9 cellular contexts compared by ENCODE assay signal in the genomic region with DNA sequence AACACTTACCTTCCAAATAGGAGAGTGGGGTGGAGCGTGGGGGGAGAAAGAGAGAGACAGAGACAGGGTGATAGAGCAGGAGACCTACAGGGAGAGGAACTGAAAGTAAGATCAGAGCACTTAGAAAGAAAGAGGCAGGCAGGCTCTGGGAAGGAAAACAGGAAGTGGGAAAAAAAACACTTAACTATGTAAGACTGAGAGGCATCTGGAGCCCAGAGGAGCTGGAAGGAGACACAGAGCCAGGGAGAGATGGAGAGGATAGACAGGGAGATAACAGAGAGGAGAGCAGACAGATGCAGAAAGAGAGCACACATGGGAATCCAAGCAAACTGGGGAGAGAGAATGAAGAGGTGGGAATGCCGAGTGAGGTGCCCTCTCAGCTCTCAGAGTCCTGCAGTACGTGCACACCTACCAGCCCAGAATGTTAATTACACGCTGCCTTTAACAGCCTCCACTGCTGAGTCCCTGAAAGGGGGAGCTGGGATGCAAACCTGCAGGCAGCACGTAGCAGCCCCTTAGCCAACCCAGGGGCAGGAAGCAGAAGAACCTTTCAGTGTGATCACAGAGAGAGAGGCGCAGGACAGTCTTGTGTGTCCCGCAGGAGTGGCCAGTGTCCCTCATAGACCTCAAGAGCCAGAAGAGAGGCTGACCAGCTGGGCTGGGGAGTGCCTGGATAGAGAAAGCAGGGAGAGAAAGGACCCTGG.
DNase-seq lines count a peak whose midpoint lies in the region; ATAC-seq and TF ChIP-seq lines count a peak whose summit lies in the region.
"Had no signal": no experiment of that assay in that cellular context is flagged by ENCODE, and none has a peak within 500 bp of the region (broad histone marks: within the 10 kb centered on the region; RNA-seq: fewer than 3 reads in every experiment).

No MANE protein-coding gene starts in this region.

- DNase-seq in AG20443 (ENCODE audit: low spot score): peak; percentile 64
- no peak for DNase-seq in activated naive CD8-positive, alpha-beta T cell treated with anti-CD3 and anti-CD28 coated beads, Interleukin-2, amount 10 ng/mL, durations not matched to agents 7 days and 5 days
- DNase-seq in kidney tubule cell (ENCODE audit: low spot score): peak; percentile 44
- no peak for DNase-seq in uterus
- DNase-seq in HT-29 (ENCODE audit: low spot score): no peak

- no peaks in the 10 kb centered on the region for H3K36me3 ChIP-seq in HUES6 (ENCODE audit: control insufficient read depth, insufficient read depth, low read length)
- no peaks in the 10 kb centered on the region for H3K36me3 ChIP-seq in uterus
- H3K36me3 ChIP-seq: tibial nerve had no signal

- H3K9ac ChIP-seq in HUES6 (ENCODE audit: low read length): peak overlapping the region; percentile 34

- H3K4me1 Mint-ChIP-seq in activated naive CD8-positive, alpha-beta T cell treated with anti-CD3 and anti-CD28 coated beads, Interleukin-2, amount 10 ng/mL, durations not matched to agents 7 days and 5 days: peaks cover 16% of the 10 kb centered on the region

- H3K4me3 Mint-ChIP-seq in activated naive CD8-positive, alpha-beta T cell treated with anti-CD3 and anti-CD28 coated beads, Interleukin-2, amount 10 ng/mL, durations not matched to agents 7 days and 5 days: peak overlapping the region; percentile 38

- no peak overlapping the region for H3K27ac ChIP-seq in HUES6 (ENCODE audit: low read depth, low read length)
- H3K27ac ChIP-seq in uterus: peak overlapping the region; percentile 9 to 45

- H3K27ac Mint-ChIP-seq in activated naive CD8-positive, alpha-beta T cell treated with anti-CD3 and anti-CD28 coated beads, Interleukin-2, amount 10 ng/mL, durations not matched to agents 7 days and 5 days: peak overlapping the region; percentile 74

- no peaks in the 10 kb centered on the region for H3K9me3 Mint-ChIP-seq in activated naive CD8-positive, alpha-beta T cell treated with anti-CD3 and anti-CD28 coated beads, Interleukin-2, amount 10 ng/mL, durations not matched to agents 7 days and 5 days

- H3K9me3 ChIP-seq in HUES6 (ENCODE audit: control insufficient read depth, insufficient read depth, low read depth, low read length) (no peaks in the 10 kb centered on the region), uterus (no peaks in the 10 kb centered on the region)
- H3K9me3 ChIP-seq: tibial nerve had no signal

- H3K4me3 ChIP-seq in HUES6 (ENCODE audit: low read depth, low read length): 0 out of 2 replicates have a peak overlapping the region, but pooled peaks have one; percentile 15
- H3K4me3 ChIP-seq in uterus: peak overlapping the region in 1 of 2 donors; percentile 9

- peaks cover 12% of the 10 kb centered on the region for H3K27me3 Mint-ChIP-seq in activated naive CD8-positive, alpha-beta T cell treated with anti-CD3 and anti-CD28 coated beads, Interleukin-2, amount 10 ng/mL, durations not matched to agents 7 days and 5 days

- H3K36me3 Mint-ChIP-seq in activated naive CD8-positive, alpha-beta T cell treated with anti-CD3 and anti-CD28 coated beads, Interleukin-2, amount 10 ng/mL, durations not matched to agents 7 days and 5 days: no peaks in the 10 kb centered on the region

- no peak for TF ChIP-seq POLR2A in uterus (IDR thresholded peaks at IDR 0.05)

- POLR2A ChIA-PET in activated naive CD8-positive, alpha-beta T cell treated with anti-CD3 and anti-CD28 coated beads, Interleukin-2, amount 10 ng/mL, durations not matched to agents 7 days and 5 days (lab: Charles Lee): no interaction called here

- intact Hi-C loops in uterus (cut with DNase I; ENCODE audit: low total_unique reads): no loop called here

- peaks cover 40% of the 10 kb centered on the region for H3K4me1 ChIP-seq in HUES6 (ENCODE audit: control insufficient read depth, insufficient read depth, low read length)
- no peaks in the 10 kb centered on the region for H3K4me1 ChIP-seq in uterus

- ATAC-seq in GM19023 (IDR thresholded peaks at IDR 0.05; ENCODE audit: unreplicated experiment) (peak; percentile 62), GM21381 (IDR thresholded peaks at IDR 0.05; ENCODE audit: unreplicated experiment) (no peak)
- peak; percentile 54 for ATAC-seq in activated naive CD8-positive, alpha-beta T cell treated with anti-CD3 and anti-CD28 coated beads, Interleukin-2, amount 10 ng/mL, durations not matched to agents 7 days and 5 days (ENCODE audit: low read depth)

- no peak for TF ChIP-seq CTCF in uterus (IDR thresholded peaks at IDR 0.05)

- H3K27me3 ChIP-seq in HUES6 (ENCODE audit: control insufficient read depth, insufficient read depth, low read length): no peaks in the 10 kb centered on the region
- H3K27me3 ChIP-seq in uterus: no peaks in the 10 kb centered on the region
- H3K27me3 ChIP-seq: tibial nerve had no signal

Comparison
In these comparisons a context has a peak if more than half of its experiments do, and no peak if none do; other contexts are left out.
1. DNase-seq: peak in AG20443 (single experiment) and kidney tubule cell (single experiment); none in activated naive CD8-positive, alpha-beta T cell treated with anti-CD3 and anti-CD28 coated beads, Interleukin-2, amount 10 ng/mL, durations not matched to agents 7 days and 5 days (single experiment), uterus (0 of 2) and HT-29 (single experiment).